In the genomic region with DNA sequence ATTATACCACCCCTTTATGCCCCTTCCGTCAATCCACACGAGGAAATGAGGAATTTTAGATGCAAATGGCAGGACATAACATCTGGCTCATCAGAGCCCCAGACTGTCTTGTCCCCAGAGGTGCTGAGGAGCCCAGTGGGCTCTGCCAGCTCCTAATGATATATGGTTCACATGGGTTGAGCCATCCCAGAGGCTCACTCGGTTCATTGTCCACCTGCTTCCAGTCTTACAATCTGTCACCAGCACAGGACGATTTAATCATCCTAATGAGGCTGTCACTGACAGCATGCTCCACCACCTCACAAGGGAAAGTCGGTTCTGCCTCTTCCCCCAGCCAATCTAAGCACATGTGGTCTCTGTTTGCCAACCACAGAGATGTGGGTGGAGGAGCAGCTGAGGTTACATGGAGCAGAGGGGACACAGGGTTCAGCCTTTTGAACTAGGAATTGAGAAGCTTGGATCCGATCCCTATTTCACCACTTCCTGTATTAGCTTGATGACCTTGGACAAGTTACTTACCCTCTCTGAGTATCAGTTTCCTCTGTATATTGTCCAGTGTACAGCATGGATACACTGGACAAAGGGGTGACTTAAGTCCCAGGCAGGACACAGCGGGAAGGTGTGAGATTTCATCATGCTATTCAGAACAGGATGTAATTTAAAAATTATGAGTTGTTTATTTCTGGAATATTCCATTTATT, we compare ENCODE assay signal across 8 cellular contexts. TPM values are rescaled to one million over a fixed set of nuclear protein-coding genes. Genes with fewer than 3 reads are reported as not detected.
A peak's percentile ranks its signal among the peaks of the same experiment; 100 is the strongest.
DNase-seq lines count a peak whose midpoint lies in the region; ATAC-seq, FAIRE-seq and TF ChIP-seq lines count a peak whose summit lies in the region.

No MANE protein-coding gene starts in this region.

- DNase-seq in EL (peak; percentile 55), NCI-H460 (ENCODE audit: extremely low read depth, low read depth) (peak; percentile 92), dermis blood vessel endothelial cell (peak; percentile 41), nephron progenitor cell (no peak), HTR-8/SVneo (ENCODE audit: insufficient read length, low spot score) (no peak), posterior cingulate gyrus (no peak), iPS-NIHi7 (ENCODE audit: extremely low spot score) (no peak)

- no peaks in the 10 kb centered on the region for H3K36me3 Mint-ChIP-seq in nephron progenitor cell (ENCODE audit: low read depth)

- FAIRE-seq in HTR-8/SVneo (lab: Jason Lieb, UNC), result no peak

- peaks cover 32% of the 10 kb centered on the region for H3K4me1 Mint-ChIP-seq in nephron progenitor cell

- peaks cover 8% of the 10 kb centered on the region for H3K27me3 Mint-ChIP-seq in nephron progenitor cell (ENCODE audit: low read depth, poor library complexity)

- H3K27ac Mint-ChIP-seq in nephron progenitor cell, result peak overlapping the region; percentile 65

- H3K9me3 Mint-ChIP-seq in nephron progenitor cell, result peaks cover 8% of the 10 kb centered on the region

- no peak overlapping the region for H3K4me3 Mint-ChIP-seq in nephron progenitor cell

- no peak for TF ChIP-seq CTCF in nephron progenitor cell (IDR thresholded peaks at IDR 0.05)

- intact Hi-C loops in posterior cingulate gyrus (cut with DNase I), result no loop called here

- no peak for ATAC-seq in GM19395 (IDR thresholded peaks at IDR 0.05; ENCODE audit: unreplicated experiment)

RNA-seq across cellular contexts. Expression of a gene that starts 27.0 kb away (rescaled TPM):
- 45.8 and 54.1 TPM in 2 replicates for total RNA-seq in NCI-H460 (2014; rRNA removed; shearing (Covaris generic))
- 14.2 and 20.4 TPM in 2 replicates for polyA plus RNA-seq in NCI-H460 (2014; cell fraction: nucleus; rRNA removed)
- total RNA-seq in dermis blood vessel endothelial cell, result 44.2 and 62.2 TPM in 2 replicates

RNA-seq across cellular contexts. Expression of a gene that starts 58.0 kb away (rescaled TPM):
- total RNA-seq in NCI-H460 (2014; rRNA removed; shearing (Covaris generic)), result 84.7 and 89.8 TPM in 2 replicates
- polyA plus RNA-seq in NCI-H460 (2014; cell fraction: nucleus; rRNA removed), result 44.5 and 49.5 TPM in 2 replicates
- total RNA-seq in dermis blood vessel endothelial cell, result 0.93 and 1.4 TPM in 2 replicates

Comparison
In these comparisons a context has a peak if more than half of its experiments do, and no peak if none do; other contexts are left out.
1. DNase-seq: peak in EL (single experiment), NCI-H460 (single experiment) and dermis blood vessel endothelial cell (single experiment); none in nephron progenitor cell (single experiment), HTR-8/SVneo (single experiment), posterior cingulate gyrus (0 of 10) and iPS-NIHi7 (single experiment).
2. RNA of a gene that starts 58.0 kb away (total RNA-seq): 84.7 to 89.8 TPM in NCI-H460; 0.93 to 1.4 TPM in dermis blood vessel endothelial cell; every median in the first group is over 10 times any median in the second.